In the genomic region with DNA sequence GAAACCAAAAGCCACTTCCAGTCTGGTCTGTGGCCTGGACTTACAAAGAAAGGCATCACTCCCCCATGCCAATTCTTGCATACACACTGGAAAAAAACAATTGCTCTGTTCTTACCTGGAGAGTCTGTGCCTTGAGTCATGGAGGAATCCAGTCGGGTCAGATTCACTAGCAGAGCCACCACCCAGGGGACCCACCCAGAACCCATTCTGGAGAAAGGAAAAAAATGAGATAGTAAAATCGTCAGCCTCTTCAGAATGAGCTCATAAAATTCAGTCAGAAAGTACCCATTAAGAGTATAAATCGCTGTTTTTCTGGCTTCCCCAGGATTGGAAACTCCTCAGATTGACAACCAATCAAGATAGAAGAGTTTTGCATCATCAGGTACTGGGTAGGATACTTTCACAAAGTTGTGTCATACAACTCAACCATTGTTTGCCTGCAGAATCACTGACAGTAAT, we compare ENCODE assay signal across 8 cellular contexts. TPM values are rescaled to one million over a fixed set of nuclear protein-coding genes. Genes with fewer than 3 reads are reported as not detected.
A peak's percentile ranks its signal among the peaks of the same experiment; 100 is the strongest.
DNase-seq lines count a peak whose midpoint lies in the region; ATAC-seq and TF ChIP-seq lines count a peak whose summit lies in the region.

Gene HLA-DOB (minus strand): TSS at position 257 of the 459 bp plus-strand sequence. CDS start 51 bp downstream, at position 206.

- no peaks in the 10 kb centered on the region for H3K27me3 Mint-ChIP-seq in naive thymus-derived CD8-positive, alpha-beta T cell

- DNase-seq in breast epithelium (ENCODE audit: low spot score in 2 of 2) (peak in 1 of 2 donors; percentile 67), mucosa of gallbladder (ENCODE audit: low spot score) (no peak), HuH-7 (ENCODE audit: low spot score) (no peak), NCI-H774 (lab: John Stamatoyannopoulos, UW) (no peak), NCI-H1694 (lab: John Stamatoyannopoulos, UW) (no peak)
- DNase-seq in naive thymus-derived CD8-positive, alpha-beta T cell: peak in 1 of 10 donors; percentile 38

- POLR2A ChIA-PET in naive thymus-derived CD8-positive, alpha-beta T cell (lab: Charles Lee): interaction anchor here (0.7 kb wide), 1 partner anchor 21 kb away, joined by 3 read pairs; the partner anchor contains the start of gene TAP2

- ATAC-seq in HG02981 (IDR thresholded peaks at IDR 0.05; ENCODE audit: unreplicated experiment): peak; percentile 43
- peak; percentile 44 for ATAC-seq in naive thymus-derived CD8-positive, alpha-beta T cell

- peak within 1 kb of the TSS; percentile 82 to 86 for H3K27ac ChIP-seq in breast epithelium

- TF ChIP-seq CTCF in GM12875 (IDR thresholded peaks at IDR 0.05; ENCODE audit: borderline replicate concordance, insufficient read depth, low read depth, low read length): no peak
- no peak for TF ChIP-seq CTCF in breast epithelium (IDR thresholded peaks at IDR 0.05)

- H3K4me1 ChIP-seq in breast epithelium: peaks cover 0 to 8% of the 10 kb centered on the region in 2 donors

- peaks cover 0 to 14% (median 7%) of the 10 kb centered on the region in 3 donors for H3K36me3 Mint-ChIP-seq in naive thymus-derived CD8-positive, alpha-beta T cell

- H3K27me3 ChIP-seq in breast epithelium: no peaks in the 10 kb centered on the region

- intact Hi-C loops in breast epithelium (cut with DNase I; ENCODE audit: low total_unique reads): no loop called here

- H3K9me3 ChIP-seq in breast epithelium: no peaks in the 10 kb centered on the region

- H3K36me3 ChIP-seq in breast epithelium: no peaks in the 10 kb centered on the region

- peak within 1 kb of the TSS in 2 of 10 donors; percentile 70 to 88 for H3K4me3 Mint-ChIP-seq in naive thymus-derived CD8-positive, alpha-beta T cell

- H3K4me1 Mint-ChIP-seq in naive thymus-derived CD8-positive, alpha-beta T cell: peaks cover 0 to 54% (median 4%) of the 10 kb centered on the region in 4 donors

- H3K9me3 Mint-ChIP-seq in naive thymus-derived CD8-positive, alpha-beta T cell: no peaks in the 10 kb centered on the region

- H3K4me3 ChIP-seq in GM12875 (ENCODE audit: low read depth, low read length) (peak within 1 kb of the TSS; percentile 49), breast epithelium (peak within 1 kb of the TSS in 2 of 3 donors; percentile 16 to 33)

- H3K27ac Mint-ChIP-seq in naive thymus-derived CD8-positive, alpha-beta T cell: peak within 1 kb of the TSS in 2 of 10 donors; percentile 61 to 77

- TF ChIP-seq POLR2A in breast epithelium (IDR thresholded peaks at IDR 0.05): no peak

RNA-seq across cellular contexts. Expression of gene HLA-DOB, which starts in this region (rescaled TPM):
- total RNA-seq in breast epithelium (1 to 10 TPM in 2 of 3 donors, not detected in 1; 1.5 to 2.0 TPM), mucosa of gallbladder (0.69 TPM)
- total RNA-seq in naive thymus-derived CD8-positive, alpha-beta T cell: 1 to 10 TPM; 3.9 to 5.6 TPM
- polyA plus RNA-seq in naive thymus-derived CD8-positive, alpha-beta T cell: under 1 TPM in 2 of 3 donors, not detected in 1; 0.43 to 0.75 TPM
